ENCODE assay signal across 14 cellular contexts in the genomic region with DNA sequence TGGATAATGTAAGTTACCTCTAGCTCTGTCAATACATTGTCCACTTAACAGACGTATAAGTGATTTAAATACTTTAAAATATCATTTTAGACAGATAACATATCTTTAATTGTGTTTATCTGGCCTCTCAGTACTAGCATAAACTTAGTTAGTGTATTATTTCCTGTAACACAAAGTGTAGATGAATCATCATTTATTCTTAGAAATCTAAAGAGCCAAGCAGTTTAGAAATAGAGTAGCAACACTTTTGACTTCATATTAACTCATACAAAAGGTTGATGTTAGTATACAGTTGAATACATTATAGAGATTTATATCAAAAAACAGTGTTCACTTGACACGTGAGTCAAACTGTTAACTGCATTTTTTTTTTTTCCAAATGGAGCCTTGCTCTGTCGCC.
"Had no signal": no experiment of that assay in that cellular context is flagged by ENCODE, and none has a peak within 500 bp of the region (broad histone marks: within the 10 kb centered on the region; RNA-seq: fewer than 3 reads in every experiment).

No MANE protein-coding gene starts in this region.

- H3K36me3 ChIP-seq: uterus had no signal

- H3K27me3 ChIP-seq: esophagus muscularis mucosa, pancreas, tibial nerve, uterus had no signal

- H3K27me3 Mint-ChIP-seq: activated CD4-positive, alpha-beta T cell treated with anti-CD3 and anti-CD28 coated beads, Interleukin-2, amount 10 ng/mL, durations not matched to agents 24 days and 14 days; stimulated activated naive B cell treated with anti-CD40 and anti-IgM and Interleukin-4, amounts not matched to agents 10 μg/mL and 1 μg/mL and 100 μg/mL, for 72 hours had no signal

- H3K4me3 Mint-ChIP-seq: activated CD4-positive, alpha-beta T cell treated with anti-CD3 and anti-CD28 coated beads, Interleukin-2, amount 10 ng/mL, durations not matched to agents 24 days and 14 days; stimulated activated naive B cell treated with anti-CD40 and anti-IgM and Interleukin-4, amounts not matched to agents 10 μg/mL and 1 μg/mL and 100 μg/mL, for 72 hours had no signal

- ATAC-seq: pancreas; stimulated activated naive B cell treated with anti-CD40 and anti-IgM and Interleukin-4, amounts not matched to agents 10 μg/mL and 1 μg/mL and 100 μg/mL, for 72 hours had no signal

- H3K4me3 ChIP-seq: esophagus muscularis mucosa, lung, pancreas, tibial nerve, uterus had no signal

- H3K27ac Mint-ChIP-seq: activated CD4-positive, alpha-beta T cell treated with anti-CD3 and anti-CD28 coated beads, Interleukin-2, amount 10 ng/mL, durations not matched to agents 24 days and 14 days; stimulated activated naive B cell treated with anti-CD40 and anti-IgM and Interleukin-4, amounts not matched to agents 10 μg/mL and 1 μg/mL and 100 μg/mL, for 72 hours had no signal

- DNase-seq: activated CD4-positive, alpha-beta T cell treated with anti-CD3 and anti-CD28 coated beads, Interleukin-2, amount 10 ng/mL, durations not matched to agents 24 days and 14 days; activated naive CD4-positive, alpha-beta T cell; glutamatergic neuron; midbrain; pancreas; SIG-M5; stimulated activated CD4-positive, alpha-beta T cell treated with anti-CD3 and anti-CD28 coated beads, Interleukin-2, amount 100 ng/mL, for 48 hours; stimulated activated naive B cell treated with anti-CD40 and anti-IgM and Interleukin-4, amounts not matched to agents 10 μg/mL and 1 μg/mL and 100 μg/mL, for 72 hours; uterus had no signal

- H3K4me1 ChIP-seq: esophagus muscularis mucosa, pancreas, tibial nerve, uterus had no signal

- H3K9me3 ChIP-seq: esophagus muscularis mucosa, pancreas, tibial nerve, uterus had no signal

- H3K27ac ChIP-seq: esophagus muscularis mucosa, pancreas, tibial nerve, uterus had no signal

- H3K9me3 Mint-ChIP-seq: activated CD4-positive, alpha-beta T cell treated with anti-CD3 and anti-CD28 coated beads, Interleukin-2, amount 10 ng/mL, durations not matched to agents 24 days and 14 days; stimulated activated naive B cell treated with anti-CD40 and anti-IgM and Interleukin-4, amounts not matched to agents 10 μg/mL and 1 μg/mL and 100 μg/mL, for 72 hours had no signal

- H3K4me1 Mint-ChIP-seq: stimulated activated naive B cell treated with anti-CD40 and anti-IgM and Interleukin-4, amounts not matched to agents 10 μg/mL and 1 μg/mL and 100 μg/mL, for 72 hours had no signal

- FAIRE-seq: astrocyte, bronchial epithelial cell, pancreas had no signal
